8 cellular contexts compared by ENCODE assay signal in the genomic region with DNA sequence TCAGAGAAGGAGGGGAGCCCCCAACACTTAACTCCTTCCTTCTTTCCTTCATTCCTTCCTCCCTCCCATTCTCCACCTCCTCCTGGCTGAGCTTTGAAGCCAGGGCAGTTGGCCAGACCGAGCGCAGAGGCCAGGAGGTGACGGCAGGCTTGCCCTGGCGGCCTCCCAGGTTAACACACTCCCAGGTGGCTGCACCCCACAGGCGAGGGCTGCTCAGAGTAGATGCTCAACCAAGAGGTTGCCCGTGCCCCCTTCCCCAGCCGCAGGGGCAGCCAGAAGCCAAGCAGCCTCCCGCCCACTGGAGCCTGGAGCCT. TPM values are rescaled to one million over a fixed set of nuclear protein-coding genes. Genes with fewer than 3 reads are reported as not detected.
DNase-seq lines count a peak whose midpoint lies in the region; ATAC-seq and TF ChIP-seq lines count a peak whose summit lies in the region.

No MANE protein-coding gene starts in this region.

- H3K4me3 ChIP-seq in skin epidermis, result peak overlapping the region; percentile 14 to 49 (median 37)

- no peak for DNase-seq in HFFc6
- DNase-seq in WTC11 (ENCODE audit: low spot score), result no peak
- peak; percentile 76 for DNase-seq in left ventricle myocardium superior
- no peak for DNase-seq in NCI-H1105 treated with DMSO at 0.1 percent for 48 hours (lab: John Stamatoyannopoulos, UW)
- DNase-seq in GM13976 (ENCODE audit: low spot score), result no peak
- DNase-seq in stimulated activated CD4-positive, alpha-beta T cell treated with anti-CD3 and anti-CD28 coated beads, Interleukin-12 subunit alpha, Interleukin-12 subunit beta, amount 100 ng/mL, for 4 hours, result no peak

- no peak for TF ChIP-seq CTCF in HFFc6 (IDR thresholded peaks at IDR 0.05)
- TF ChIP-seq CTCF in WTC11 (IDR thresholded peaks at IDR 0.05), result no peak
- TF ChIP-seq CTCF in GM13976 (IDR thresholded peaks at IDR 0.05; ENCODE audit: borderline replicate concordance, control extremely low read depth, extremely low read depth, insufficient read depth, missing control alignments), result no peak

- no peaks in the 10 kb centered on the region for H3K36me3 Mint-ChIP-seq in HFFc6 (ENCODE audit: low read depth)
- H3K36me3 Mint-ChIP-seq in WTC11, result no peaks in the 10 kb centered on the region

- intact Hi-C loops in left ventricle myocardium superior (cut with micrococcal nuclease), result no loop called here

- peak overlapping the region in 15 of 21 experiments; percentile 0 to 92 (median 77) for H3K27ac ChIP-seq in skin epidermis

- peak overlapping the region; percentile 80 for H3K27ac Mint-ChIP-seq in HFFc6
- no peak overlapping the region for H3K27ac Mint-ChIP-seq in WTC11

- in situ Hi-C loops in GM13976 (cut with MboI; ENCODE audit: low sequenced_read_pairs, unreplicated experiment), result loop anchor here (10.0 kb wide), 1 partner anchor 357 kb away; no protein-coding TSS in a partner anchor

- H3K27me3 Mint-ChIP-seq in HFFc6 (ENCODE audit: insufficient read depth), result no peaks in the 10 kb centered on the region; the same call in 1 of the 2 replicates
- H3K27me3 Mint-ChIP-seq in WTC11 (ENCODE audit: low read depth), result peaks cover 60% of the 10 kb centered on the region

- POLR2A ChIA-PET in WTC11 (lab: Charles Lee), result interaction anchor here (1.0 to 2.0 kb wide), 4 partner anchors 11 to 358 kb away, joined by 3 to 13 read pairs (median 10); a partner anchor contains a TSS

- H3K9me3 Mint-ChIP-seq in HFFc6 (no peaks in the 10 kb centered on the region), WTC11 (peaks cover 6% of the 10 kb centered on the region; the same call in 1 of the 2 replicates)

- H3K4me1 Mint-ChIP-seq in HFFc6 (ENCODE audit: low read depth), result peaks cover 7% of the 10 kb centered on the region
- peaks cover 16% of the 10 kb centered on the region for H3K4me1 Mint-ChIP-seq in WTC11

- no peak for ATAC-seq in WTC11
- peak; percentile 34 for ATAC-seq in left ventricle myocardium superior
- no peak for ATAC-seq in GM21825 (IDR thresholded peaks at IDR 0.05; ENCODE audit: unreplicated experiment)

- CTCF ChIA-PET in WTC11 (lab: Charles Lee), result interaction anchor here (0.7 to 12.8 kb wide), 58 partner anchors 9 to 706 kb away, joined by 3 to 369 read pairs (median 5); a partner anchor contains a TSS

- H3K4me3 Mint-ChIP-seq in HFFc6 (peak overlapping the region; percentile 90), WTC11 (peak overlapping the region; percentile 49)

TF ChIP-seq in WTC11, 78 proteins besides CTCF, POLR2A, EP300 and RAD21:
- TF ChIP-seq NR2C2 (CRISPR knock-in tag; IDR thresholded peaks at IDR 0.05), result no peak
- 0 out of 2 replicates have a peak, but pooled peaks have one; percentile 4 for TF ChIP-seq FOXP1 (CRISPR knock-in tag; IDR thresholded peaks at IDR 0.05; ENCODE audit: borderline replicate concordance)
- peak; percentile 5; the same call in 1 of the 2 replicates for TF ChIP-seq NFE2L1 (CRISPR knock-in tag; IDR thresholded peaks at IDR 0.05)

RNA-seq across cellular contexts. Expression of a gene that starts 6.3 kb away (rescaled TPM):
- under 1 TPM in 2 of 6 experiments, not detected in 4; 0.17 to 0.24 TPM for total RNA-seq in HFFc6 (2021; fragmentation: NEBNext Ultra II Directional; extraction: Animal tissue kit (Norgen Biotek cat#: 25700))
- total RNA-seq in WTC11 (2021) (25.0 to 35.0 TPM (median 32.4 TPM) in 3 replicates), left ventricle myocardium superior (42.0 TPM)

RNA-seq across cellular contexts. Expression of a gene that starts 37.4 kb away (rescaled TPM):
- 100 to 1,000 TPM; 102 to 149 (median 125) TPM for total RNA-seq in HFFc6 (2021; fragmentation: NEBNext Ultra II Directional; extraction: Animal tissue kit (Norgen Biotek cat#: 25700))
- total RNA-seq in WTC11 (2021), result 9.4 to 11.0 TPM (median 9.6 TPM) in 3 replicates
- 0.99 TPM for total RNA-seq in left ventricle myocardium superior

Comparison
In these comparisons a context has a peak if more than half of its experiments do, and no peak if none do; other contexts are left out.
1. RNA of a gene that starts 6.3 kb away (total RNA-seq): 42.0 TPM in left ventricle myocardium superior (single experiment) and 25.0 to 35.0 TPM in WTC11; 0.17 to 0.24 TPM in HFFc6; every median in the first group is over 10 times any median in the second.